Comparison of ENCODE assay signal across 1 cellular context in the genomic region with DNA sequence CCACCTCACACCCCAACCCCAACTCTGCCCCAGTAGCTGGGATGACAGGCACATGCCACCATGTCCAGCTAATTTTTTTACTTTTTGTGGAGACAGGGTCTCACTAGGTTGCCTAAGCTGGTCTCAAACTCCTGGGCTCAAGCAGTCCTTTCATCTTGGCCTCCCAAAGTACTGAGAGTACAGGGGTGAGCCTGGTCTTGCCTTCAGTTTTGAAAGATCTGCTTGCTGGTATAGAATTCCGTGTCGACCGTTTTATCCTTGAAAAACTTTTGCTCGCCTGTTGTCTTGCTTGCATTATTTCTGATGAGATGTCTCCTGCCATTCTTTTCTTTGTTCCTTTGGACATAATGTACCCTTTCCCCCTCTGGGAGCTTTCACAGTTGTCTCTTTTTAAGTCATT.
TF ChIP-seq lines count a peak whose summit lies in the region.

No MANE protein-coding gene starts in this region.

TF ChIP-seq in HEK293, 187 proteins besides CTCF, POLR2A, EP300 and RAD21 (continued from another document):
- TF ChIP-seq, protein P1, sequence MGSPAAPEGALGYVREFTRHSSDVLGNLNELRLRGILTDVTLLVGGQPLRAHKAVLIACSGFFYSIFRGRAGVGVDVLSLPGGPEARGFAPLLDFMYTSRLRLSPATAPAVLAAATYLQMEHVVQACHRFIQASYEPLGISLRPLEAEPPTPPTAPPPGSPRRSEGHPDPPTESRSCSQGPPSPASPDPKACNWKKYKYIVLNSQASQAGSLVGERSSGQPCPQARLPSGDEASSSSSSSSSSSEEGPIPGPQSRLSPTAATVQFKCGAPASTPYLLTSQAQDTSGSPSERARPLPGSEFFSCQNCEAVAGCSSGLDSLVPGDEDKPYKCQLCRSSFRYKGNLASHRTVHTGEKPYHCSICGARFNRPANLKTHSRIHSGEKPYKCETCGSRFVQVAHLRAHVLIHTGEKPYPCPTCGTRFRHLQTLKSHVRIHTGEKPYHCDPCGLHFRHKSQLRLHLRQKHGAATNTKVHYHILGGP (tag by site-specific recombination; IDR thresholded peaks at IDR 0.05) = no peak
- TF ChIP-seq BCL11A (tag by site-specific recombination; IDR thresholded peaks at IDR 0.05; ENCODE audit: low read depth) (no peak), PRDM10 (tag by site-specific recombination; IDR thresholded peaks at IDR 0.05) (peak; percentile 84), ZEB2 (tag by site-specific recombination; IDR thresholded peaks at IDR 0.05) (no peak), ZNF311 (tag by site-specific recombination; IDR thresholded peaks at IDR 0.05; ENCODE audit: borderline replicate concordance) (no peak)
